In the genomic region with DNA sequence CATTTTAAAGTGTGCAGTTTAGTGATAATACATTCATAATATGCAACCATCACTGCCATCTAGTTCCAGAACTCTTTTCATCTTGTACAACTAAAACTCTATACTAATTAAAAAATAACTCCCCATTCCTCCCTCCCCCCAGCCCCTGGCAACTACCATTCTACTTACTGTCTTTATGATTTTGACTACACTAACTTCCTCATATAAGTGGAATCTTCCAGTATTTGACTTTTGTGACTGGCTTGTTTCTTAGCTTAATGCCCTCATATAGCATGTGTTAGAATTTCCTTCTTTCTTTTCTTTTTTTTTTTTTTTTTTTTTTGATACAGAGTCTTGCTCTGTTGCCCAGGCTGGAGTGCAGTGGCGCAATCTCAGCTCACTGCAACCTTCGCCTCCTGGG, we compare ENCODE assay signal across 10 cellular contexts. TPM values are rescaled to one million over a fixed set of nuclear protein-coding genes. Genes with fewer than 3 reads are reported as not detected.
DNase-seq lines count a peak whose midpoint lies in the region; ATAC-seq and TF ChIP-seq lines count a peak whose summit lies in the region.
"Had no signal": no experiment of that assay in that cellular context is flagged by ENCODE, and none has a peak within 500 bp of the region (broad histone marks: within the 10 kb centered on the region; RNA-seq: fewer than 3 reads in every experiment).

No MANE protein-coding gene starts in this region.

- no peak for ATAC-seq in natural killer cell treated with Interleukin-12 subunit alpha and Interleukin-12 subunit beta and Interleukin-15 and Interleukin-18, amount 100 ng/mL, for 72 hours
- ATAC-seq in HG03469 (IDR thresholded peaks at IDR 0.05; ENCODE audit: unreplicated experiment) = no peak
- ATAC-seq: activated CD4-positive, CD25-positive, alpha-beta regulatory T cell treated with anti-CD3 and anti-CD28 coated beads, Interleukin-2, amount 50 U/mL, for 24 hours had no signal

- 97 to 100% methylated on average over 2 of the region's 2 CpGs for WGBS in lower leg skin, 2 donors

- peak overlapping the region; percentile 27 for H3K4me3 Mint-ChIP-seq in activated T-helper 2 cell treated with anti-CD3 and anti-CD28 coated beads, Interferon-gamma antibody, Interleukin-2, Interleukin-4, amounts not matched to agents 10 μg/mL and 5 μg/mL and 100 μg/mL, durations not matched to agents 14 hours and 24 hours and 36 hours (ENCODE audit: low read depth)
- H3K4me3 Mint-ChIP-seq in natural killer cell treated with Interleukin-12 subunit alpha and Interleukin-12 subunit beta and Interleukin-15 and Interleukin-18, amount 100 ng/mL, for 72 hours = peak overlapping the region; percentile 94

- TF ChIP-seq CTCF in HL-60 (IDR thresholded peaks at IDR 0.05; ENCODE audit: insufficient read depth, low read length) = no peak
- no peak for TF ChIP-seq CTCF in lower leg skin (IDR thresholded peaks at IDR 0.05)

- intact Hi-C loops in activated T-helper 2 cell treated with anti-CD3 and anti-CD28 coated beads, Interferon-gamma antibody, Interleukin-2, Interleukin-4, amounts not matched to agents 10 μg/mL and 5 μg/mL and 100 μg/mL, durations not matched to agents 14 hours and 24 hours and 36 hours (cut with micrococcal nuclease) = loop anchor here (5.0 to 10.0 kb wide), 6 partner anchors 64 to 629 kb away; no protein-coding TSS in a partner anchor
- intact Hi-C loops in lower leg skin (cut with DNase I; ENCODE audit: low total_unique reads) = loop anchor here (5.0 kb wide), 1 partner anchor 219 kb away; a partner anchor contains a TSS

- H3K36me3 Mint-ChIP-seq in activated T-helper 2 cell treated with anti-CD3 and anti-CD28 coated beads, Interferon-gamma antibody, Interleukin-2, Interleukin-4, amounts not matched to agents 10 μg/mL and 5 μg/mL and 100 μg/mL, durations not matched to agents 14 hours and 24 hours and 36 hours (ENCODE audit: low read depth) = peaks cover 8% of the 10 kb centered on the region
- H3K36me3 Mint-ChIP-seq in natural killer cell treated with Interleukin-12 subunit alpha and Interleukin-12 subunit beta and Interleukin-15 and Interleukin-18, amount 100 ng/mL, for 72 hours = no peaks in the 10 kb centered on the region

- peaks cover 43% of the 10 kb centered on the region for H3K4me1 Mint-ChIP-seq in activated T-helper 2 cell treated with anti-CD3 and anti-CD28 coated beads, Interferon-gamma antibody, Interleukin-2, Interleukin-4, amounts not matched to agents 10 μg/mL and 5 μg/mL and 100 μg/mL, durations not matched to agents 14 hours and 24 hours and 36 hours (ENCODE audit: low read depth)
- peaks cover 37 to 38% of the 10 kb centered on the region in 2 donors for H3K4me1 Mint-ChIP-seq in natural killer cell treated with Interleukin-12 subunit alpha and Interleukin-12 subunit beta and Interleukin-15 and Interleukin-18, amount 100 ng/mL, for 72 hours (ENCODE audit: low read depth in 2 of 2)

- H3K27ac Mint-ChIP-seq in activated T-helper 2 cell treated with anti-CD3 and anti-CD28 coated beads, Interferon-gamma antibody, Interleukin-2, Interleukin-4, amounts not matched to agents 10 μg/mL and 5 μg/mL and 100 μg/mL, durations not matched to agents 14 hours and 24 hours and 36 hours = no peak overlapping the region
- peak overlapping the region; percentile 100 for H3K27ac Mint-ChIP-seq in natural killer cell treated with Interleukin-12 subunit alpha and Interleukin-12 subunit beta and Interleukin-15 and Interleukin-18, amount 100 ng/mL, for 72 hours

- no peaks in the 10 kb centered on the region for H3K27me3 ChIP-seq in HL-60 (ENCODE audit: insufficient read depth, poor library complexity, severe bottlenecking)

- H3K4me3 ChIP-seq in HL-60 (replicated peaks; ENCODE audit: insufficient read depth, low read length) (no peak overlapping the region), lower leg skin (ENCODE audit: low read depth, poor library complexity, severe bottlenecking) (no peak overlapping the region)

- TF ChIP-seq POLR2A in lower leg skin (IDR thresholded peaks at IDR 0.05) = no peak

- H3K9me3 Mint-ChIP-seq in activated T-helper 2 cell treated with anti-CD3 and anti-CD28 coated beads, Interferon-gamma antibody, Interleukin-2, Interleukin-4, amounts not matched to agents 10 μg/mL and 5 μg/mL and 100 μg/mL, durations not matched to agents 14 hours and 24 hours and 36 hours = no peaks in the 10 kb centered on the region
- no peaks in the 10 kb centered on the region for H3K9me3 Mint-ChIP-seq in natural killer cell treated with Interleukin-12 subunit alpha and Interleukin-12 subunit beta and Interleukin-15 and Interleukin-18, amount 100 ng/mL, for 72 hours

- H3K27ac ChIP-seq in HL-60 (replicated peaks) = peak overlapping the region; percentile 100

- peak; percentile 34 for DNase-seq in SIG-M5 treated with dmso at 0.1 percent for 504 hours (lab: John Stamatoyannopoulos, UW; ENCODE audit: unreplicated experiment)
- DNase-seq in SIG-M5 (lab: John Stamatoyannopoulos, UW) = no peak
- no peak for DNase-seq in HL-60 (ENCODE audit: low read depth in 1 of 2, low spot score in 1 of 2)
- no peak for DNase-seq in activated T-helper 2 cell treated with anti-CD3 and anti-CD28 coated beads, Interferon-gamma antibody, Interleukin-2, Interleukin-4, amounts not matched to agents 10 μg/mL and 5 μg/mL and 100 μg/mL, durations not matched to agents 14 hours and 24 hours and 36 hours (ENCODE audit: low spot score)
- no peak for DNase-seq in natural killer cell treated with Interleukin-12 subunit alpha and Interleukin-12 subunit beta and Interleukin-15 and Interleukin-18, amount 100 ng/mL, for 72 hours (ENCODE audit: low spot score)
- DNase-seq in lower leg skin (ENCODE audit: low spot score in 2 of 2) = no peak
- DNase-seq in activated CD4-positive, CD25-positive, alpha-beta regulatory T cell treated with anti-CD3 and anti-CD28 coated beads, Interleukin-2, amount 50 U/mL, for 72 hours = no peak
- DNase-seq: NCI-H2107 had no signal

- no peaks in the 10 kb centered on the region for H3K27me3 Mint-ChIP-seq in activated T-helper 2 cell treated with anti-CD3 and anti-CD28 coated beads, Interferon-gamma antibody, Interleukin-2, Interleukin-4, amounts not matched to agents 10 μg/mL and 5 μg/mL and 100 μg/mL, durations not matched to agents 14 hours and 24 hours and 36 hours (ENCODE audit: low read depth)
- no peaks in the 10 kb centered on the region for H3K27me3 Mint-ChIP-seq in natural killer cell treated with Interleukin-12 subunit alpha and Interleukin-12 subunit beta and Interleukin-15 and Interleukin-18, amount 100 ng/mL, for 72 hours

RNA-seq across cellular contexts. Expression of a gene that starts 1.4 kb away (rescaled TPM):
- total RNA-seq in activated T-helper 2 cell treated with anti-CD3 and anti-CD28 coated beads, Interferon-gamma antibody, Interleukin-2, Interleukin-4, amounts not matched to agents 10 μg/mL and 5 μg/mL and 100 μg/mL, durations not matched to agents 14 hours and 24 hours and 36 hours = 38.4 and 39.0 TPM in 2 replicates
- 10 to 100 TPM; 36.2 to 64.3 TPM for total RNA-seq in natural killer cell treated with Interleukin-12 subunit alpha and Interleukin-12 subunit beta and Interleukin-15 and Interleukin-18, amount 100 ng/mL, for 72 hours
- 10 to 100 TPM; 24.4 to 43.1 (median 32.1) TPM for total RNA-seq in lower leg skin

RNA-seq across cellular contexts. Expression of a gene that starts 25.4 kb away (rescaled TPM):
- total RNA-seq in activated T-helper 2 cell treated with anti-CD3 and anti-CD28 coated beads, Interferon-gamma antibody, Interleukin-2, Interleukin-4, amounts not matched to agents 10 μg/mL and 5 μg/mL and 100 μg/mL, durations not matched to agents 14 hours and 24 hours and 36 hours = 60.2 and 60.7 TPM in 2 replicates
- 10 to 100 TPM; 36.3 to 53.5 TPM for total RNA-seq in natural killer cell treated with Interleukin-12 subunit alpha and Interleukin-12 subunit beta and Interleukin-15 and Interleukin-18, amount 100 ng/mL, for 72 hours
- total RNA-seq in lower leg skin = 10 to 100 TPM; 24.0 to 44.8 (median 37.0) TPM
